Comparison of ENCODE assay signal across 8 cellular contexts in genomic region chr2:136118819-136119716, GRCh38. TPM values are rescaled to one million over a fixed set of nuclear protein-coding genes. Genes with fewer than 3 reads are reported as not detected.
A peak's percentile ranks its signal among the peaks of the same experiment; 100 is the strongest.
DNase-seq lines count a peak whose midpoint lies in the region; ATAC-seq and TF ChIP-seq lines count a peak whose summit lies in the region.

No MANE protein-coding gene starts in this region.

- TF ChIP-seq CTCF in upper lobe of left lung (IDR thresholded peaks at IDR 0.05), result no peak

- peaks cover 76% of the 10 kb centered on the region for H3K4me1 Mint-ChIP-seq in activated T-cell treated with anti-CD3 and anti-CD28 coated beads, Interleukin-2, amount 50 U/mL, for 24 hours (ENCODE audit: low read depth)

- peak overlapping the region; percentile 71 to 97 (median 87) for H3K27ac ChIP-seq in upper lobe of left lung

- peak; percentile 69 to 75 for ATAC-seq in upper lobe of left lung (ENCODE audit: low FRiP score in 2 of 2)
- ATAC-seq in GM18517 (IDR thresholded peaks at IDR 0.05; ENCODE audit: unreplicated experiment), result no peak
- no peak for ATAC-seq in HG02840 (IDR thresholded peaks at IDR 0.05; ENCODE audit: low FRiP score, unreplicated experiment)

- H3K9me3 ChIP-seq in HAP-1, result no peaks in the 10 kb centered on the region
- H3K9me3 ChIP-seq in upper lobe of left lung, result no peaks in the 10 kb centered on the region

- 1 to 3% methylated on average over 40 to 48 of the region's 52 CpGs for WGBS in upper lobe of left lung, 2 donors

- DNase-seq in HAP-1 (ENCODE audit: low spot score in 2 of 2), result peak in 1 of 2 experiments; percentile 60
- peak; percentile 36 for DNase-seq in NCI-H82 treated with DMSO at 0.1 percent for 48 hours (lab: John Stamatoyannopoulos, UW; ENCODE audit: unreplicated experiment)
- peak; percentile 80 for DNase-seq in activated T-cell treated with anti-CD3 and anti-CD28 coated beads, Interleukin-2, amount 50 U/mL, for 24 hours
- peak; percentile 79 for DNase-seq in germinal center (ENCODE audit: low spot score)
- DNase-seq in posterior vena cava (ENCODE audit: low spot score), result peak; percentile 89
- DNase-seq in upper lobe of left lung, result peak; percentile 80 to 93

- intact Hi-C loops in posterior vena cava (cut with DNase I), result no loop called here

- no peaks in the 10 kb centered on the region for H3K27me3 Mint-ChIP-seq in activated T-cell treated with anti-CD3 and anti-CD28 coated beads, Interleukin-2, amount 50 U/mL, for 24 hours

- peak overlapping the region; percentile 93 for H3K4me3 Mint-ChIP-seq in activated T-cell treated with anti-CD3 and anti-CD28 coated beads, Interleukin-2, amount 50 U/mL, for 24 hours

- in situ Hi-C loops in HAP-1 (cut with MboI; ENCODE audit: low sequenced_read_pairs), result no loop called here

- H3K4me3 ChIP-seq in HAP-1 (peak overlapping the region; percentile 29), upper lobe of left lung (peak overlapping the region; percentile 7 to 60 (median 58))

- H3K36me3 Mint-ChIP-seq in activated T-cell treated with anti-CD3 and anti-CD28 coated beads, Interleukin-2, amount 50 U/mL, for 24 hours (ENCODE audit: low read depth), result peaks cover 35% of the 10 kb centered on the region

- H3K27me3 ChIP-seq in HAP-1 (ENCODE audit: low read depth) (peaks cover 84% of the 10 kb centered on the region), upper lobe of left lung (no peaks in the 10 kb centered on the region)

- peak in 1 of 4 donors; percentile 66 for TF ChIP-seq POLR2A in upper lobe of left lung (IDR thresholded peaks at IDR 0.05)

- no peak for TF ChIP-seq EP300 in upper lobe of left lung (IDR thresholded peaks at IDR 0.05)

- H3K9me3 Mint-ChIP-seq in activated T-cell treated with anti-CD3 and anti-CD28 coated beads, Interleukin-2, amount 50 U/mL, for 24 hours, result no peaks in the 10 kb centered on the region

- H3K4me1 ChIP-seq in HAP-1, result peaks cover 12% of the 10 kb centered on the region
- H3K4me1 ChIP-seq in upper lobe of left lung, result peaks cover 30 to 47% (median 37%) of the 10 kb centered on the region in 4 donors

- peak overlapping the region; percentile 91 for H3K27ac Mint-ChIP-seq in activated T-cell treated with anti-CD3 and anti-CD28 coated beads, Interleukin-2, amount 50 U/mL, for 24 hours

- no peaks in the 10 kb centered on the region; the same call in 1 of the 2 replicates for H3K36me3 ChIP-seq in HAP-1 (replicated peaks)
- peaks cover 0 to 5% (median 0%) of the 10 kb centered on the region in 4 donors for H3K36me3 ChIP-seq in upper lobe of left lung

RNA-seq across cellular contexts. Expression of gene CXCR4, which starts 1.1 kb away (rescaled TPM):
- total RNA-seq in posterior vena cava, result 1 to 10 TPM; 7.8 to 8.3 TPM
- 10 to 100 TPM; 27.3 to 71.2 (median 56.6) TPM for total RNA-seq in upper lobe of left lung

Comparison
In these comparisons a context has a peak if more than half of its experiments do, and no peak if none do; other contexts are left out.
1. ATAC-seq: peak in upper lobe of left lung (2 of 2); none in GM18517 (single experiment) and HG02840 (single experiment).